In genomic region chr6:157148391-157149323, GRCh38 we compare ENCODE assay signal across 8 cellular contexts.
DNase-seq lines count a peak whose midpoint lies in the region; FAIRE-seq and TF ChIP-seq lines count a peak whose summit lies in the region.

No MANE protein-coding gene starts in this region.

- no peak for TF ChIP-seq CTCF in prostate gland (IDR thresholded peaks at IDR 0.05)

- intact Hi-C loops in prostate gland (cut with DNase I), result no loop called here

- H3K27me3 ChIP-seq in prostate gland (replicated peaks; ENCODE audit: insufficient read depth), result no peaks in the 10 kb centered on the region

- 38% methylated on average over 25 of the region's 25 CpGs for WGBS in prostate gland

- no peak overlapping the region for H3K4me3 ChIP-seq in prostate gland

- peak overlapping the region in 1 of 2 donors; percentile 30 for H3K27ac ChIP-seq in prostate gland

- H3K4me1 ChIP-seq in prostate gland (replicated peaks), result no peaks in the 10 kb centered on the region

- H3K36me3 ChIP-seq in prostate gland, result no peaks in the 10 kb centered on the region

- DNase-seq in GM04503 (ENCODE audit: low read depth), result peak; percentile 77
- peak; percentile 79 to 93 for DNase-seq in SW 1271 (lab: John Stamatoyannopoulos, UW)
- DNase-seq in frontal cortex (ENCODE audit: low spot score in 2 of 2), result peak; percentile 69 to 82
- DNase-seq in prostate gland (ENCODE audit: low spot score), result peak; percentile 76
- DNase-seq in NCI-H345 (lab: John Stamatoyannopoulos, UW), result no peak
- no peak for DNase-seq in T-helper 1 cell
- no peak for DNase-seq in HUDEP-2 (lab: John Stamatoyannopoulos, UW; ENCODE audit: unreplicated experiment in 76 of 76)
- no peak for DNase-seq in KBM-7

- H3K9me3 ChIP-seq in prostate gland, result no peaks in the 10 kb centered on the region

- in situ Hi-C loops in KBM-7 (cut with MboI; ENCODE audit: low pct_unique_long_range_greater_than_20kb, low sequenced_read_pairs), result no loop called here

- no peak for TF ChIP-seq POLR2A in prostate gland (IDR thresholded peaks at IDR 0.05)

- no peak for FAIRE-seq in frontal cortex (lab: Jason Lieb, UNC)

Comparison
In these comparisons a context has a peak if more than half of its experiments do, and no peak if none do; other contexts are left out.
1. DNase-seq: peak in GM04503 (single experiment), SW 1271 (2 of 2), frontal cortex (2 of 2) and prostate gland (single experiment); none in NCI-H345 (single experiment), T-helper 1 cell (0 of 5), HUDEP-2 (0 of 76) and KBM-7 (single experiment).